ENCODE assay signal across 2 cellular contexts in genomic region chr3:44509393-44509921, GRCh38.
TF ChIP-seq lines count a peak whose summit lies in the region.

No MANE protein-coding gene starts in this region.

TF ChIP-seq in K562, 482 proteins besides CTCF, POLR2A, EP300 and RAD21 (continues in another document):
- TF ChIP-seq E2F6 (IDR thresholded peaks at IDR 0.05; ENCODE audit: borderline replicate concordance in 1 of 2, extremely low read depth in 1 of 2, insufficient read depth in 1 of 2, insufficient read length in 1 of 2, low read depth in 1 of 2, low read length in 1 of 2, poor library complexity in 1 of 2, severe bottlenecking in 1 of 2) (peak in 1 of 2 experiments; percentile 25), ID3 (CRISPR knock-in tag; IDR thresholded peaks at IDR 0.05) (no peak), ID3 (tag; IDR thresholded peaks at IDR 0.05) (no peak), ZKSCAN3 (CRISPR knock-in tag; IDR thresholded peaks at IDR 0.05) (no peak), SIN3B (IDR thresholded peaks at IDR 0.05; ENCODE audit: low read depth) (no peak), EHMT2 (IDR thresholded peaks at IDR 0.05) (peak; percentile 18; the same call in 1 of the 2 replicates), ARID1B (IDR thresholded peaks at IDR 0.05) (peak; percentile 58), TAL1 (IDR thresholded peaks at IDR 0.05) (peak; percentile 33; the same call in 1 of the 2 replicates), AFF1 (IDR thresholded peaks at IDR 0.05; ENCODE audit: low read depth in 1 of 2, partially characterized antibody in 2 of 2) (no peak), PATZ1 (CRISPR knock-in tag; IDR thresholded peaks at IDR 0.05; ENCODE audit: borderline replicate concordance) (no peak), THRB (CRISPR knock-in tag; conservative IDR thresholded peaks at IDR 0.05) (no peak), CC2D1A (IDR thresholded peaks at IDR 0.05) (no peak), CEBPB (tag; IDR thresholded peaks at IDR 0.05) (no peak), TCF3 (CRISPR knock-in tag; IDR thresholded peaks at IDR 0.05) (peak; percentile 43), GTF2A2 (tag; IDR thresholded peaks at IDR 0.05) (no peak), ZNF146 (CRISPR knock-in tag; IDR thresholded peaks at IDR 0.05; ENCODE audit: unreplicated experiment) (peak; percentile 98), FOXM1 (IDR thresholded peaks at IDR 0.05; ENCODE audit: low read depth) (no peak), FOXM1 (CRISPR knock-in tag; IDR thresholded peaks at IDR 0.05; ENCODE audit: low read depth) (no peak), ZNF274 (IDR thresholded peaks at IDR 0.05; ENCODE audit: borderline replicate concordance, low read depth, low read length) (no peak), SNRNP70 (optimal IDR thresholded peaks at IDR 0.05; ENCODE audit: low read depth, low read length) (no peak), DPF2 (IDR thresholded peaks at IDR 0.05) (no peak), KLF16 (IDR thresholded peaks at IDR 0.05) (no peak), NFXL1 (CRISPR knock-in tag; IDR thresholded peaks at IDR 0.05) (no peak), NCOA4 (IDR thresholded peaks at IDR 0.05; ENCODE audit: partially characterized antibody) (no peak)

TF ChIP-seq in HepG2, 621 proteins besides CTCF, POLR2A, EP300 and RAD21:
- TF ChIP-seq ZBTB43 (CRISPR knock-in tag; conservative IDR thresholded peaks at IDR 0.05), result no peak
- no peak for TF ChIP-seq ZNF275 (CRISPR knock-in tag; IDR thresholded peaks at IDR 0.05; ENCODE audit: borderline replicate concordance)
- TF ChIP-seq SYNCRIP (IDR thresholded peaks at IDR 0.05; ENCODE audit: insufficient read depth, low read depth, low read length), result no peak
- TF ChIP-seq HNRNPH1 (optimal IDR thresholded peaks at IDR 0.05; ENCODE audit: low read depth, low read length), result no peak
- TF ChIP-seq ZSCAN25 (CRISPR knock-in tag; IDR thresholded peaks at IDR 0.05), result no peak
